Comparison of ENCODE assay signal across 2 cellular contexts in genomic region chr7:12646139-12646538, GRCh38.
TF ChIP-seq lines count a peak whose summit lies in the region.

No MANE protein-coding gene starts in this region.

TF ChIP-seq in GM23338, 12 proteins besides CTCF, POLR2A, EP300 and RAD21:
- no peak for TF ChIP-seq ZNF331 (CRISPR knock-in tag; IDR thresholded peaks at IDR 0.05; ENCODE audit: low read depth)
- TF ChIP-seq CREB1 (CRISPR knock-in tag; IDR thresholded peaks at IDR 0.05; ENCODE audit: low read depth): no peak
- TF ChIP-seq NANOG (IDR thresholded peaks at IDR 0.05; ENCODE audit: borderline replicate concordance): no peak
- TF ChIP-seq REST (IDR thresholded peaks at IDR 0.05; ENCODE audit: unreplicated experiment): no peak
- TF ChIP-seq STAT1 (IDR thresholded peaks at IDR 0.05; ENCODE audit: unreplicated experiment): no peak
- no peak for TF ChIP-seq EZH2phosphoT487 (IDR thresholded peaks at IDR 0.05; ENCODE audit: unreplicated experiment)
- TF ChIP-seq ETS1 (IDR thresholded peaks at IDR 0.05): no peak
- TF ChIP-seq ZNF114 (CRISPR knock-in tag; IDR thresholded peaks at IDR 0.05): no peak
- TF ChIP-seq POLR2AphosphoS5 (IDR thresholded peaks at IDR 0.05; ENCODE audit: low read depth): no peak
- TF ChIP-seq ZNF462 (CRISPR knock-in tag; IDR thresholded peaks at IDR 0.05): no peak
- no peak for TF ChIP-seq EZH2 (IDR thresholded peaks at IDR 0.05; ENCODE audit: low read depth, unreplicated experiment)
- no peak for TF ChIP-seq JUNB (IDR thresholded peaks at IDR 0.05; ENCODE audit: unreplicated experiment)

TF ChIP-seq in H1, 55 proteins besides CTCF, POLR2A, EP300 and RAD21:
- peak; percentile 77 for TF ChIP-seq E2F6 (IDR thresholded peaks at IDR 0.05)
- TF ChIP-seq MAX (IDR thresholded peaks at IDR 0.05): peak; percentile 61; the same call in 1 of the 2 replicates
- no peak for TF ChIP-seq USF2 (IDR thresholded peaks at IDR 0.05; ENCODE audit: low read length)
